In genomic region chr18:6158958-6159357, GRCh38 we compare ENCODE assay signal across 5 cellular contexts.
"Had no signal": no experiment of that assay in that cellular context is flagged by ENCODE, and none has a peak within 500 bp of the region (broad histone marks: within the 10 kb centered on the region; RNA-seq: fewer than 3 reads in every experiment).

No MANE protein-coding gene starts in this region.

- H3K27ac ChIP-seq: HL-60 had no signal

- H3K4me3 ChIP-seq: K562 had no signal

- ATAC-seq: K562 had no signal

- FAIRE-seq: HTR-8/SVneo, K562 had no signal

- DNase-seq: IMR-90, KBM-7 had no signal
